Comparison of ENCODE assay signal across 1 cellular context in genomic region chr16:69839798-69840409, GRCh38.
TF ChIP-seq lines count a peak whose summit lies in the region.

No MANE protein-coding gene starts in this region.

TF ChIP-seq in endothelial cell of umbilical vein, 7 proteins besides CTCF, POLR2A, EP300 and RAD21 (continued from another document):
- no peak for TF ChIP-seq GATA2 (IDR thresholded peaks at IDR 0.05; ENCODE audit: insufficient read depth, insufficient read length, low read depth, low read length)
- TF ChIP-seq JUN (IDR thresholded peaks at IDR 0.05; ENCODE audit: borderline replicate concordance, insufficient read depth, insufficient read length, low read depth), result no peak
